Comparison of ENCODE assay signal across 26 cellular contexts in genomic region chr3:100745617-100746016, GRCh38.
"Had no signal": no experiment of that assay in that cellular context is flagged by ENCODE, and none has a peak within 500 bp of the region (broad histone marks: within the 10 kb centered on the region; RNA-seq: fewer than 3 reads in every experiment).

No MANE protein-coding gene starts in this region.

- H3K4me1 Mint-ChIP-seq: immature natural killer cell; naive thymus-derived CD8-positive, alpha-beta T cell; stimulated activated memory B cell treated with anti-CD40 and anti-IgM and Interleukin-4, amounts not matched to agents 10 μg/mL and 1 μg/mL and 100 μg/mL, for 72 hours had no signal

- H3K27me3 ChIP-seq: colonic mucosa, esophagus muscularis mucosa, right atrium auricular region, sigmoid colon, spleen, vagina had no signal

- H3K27ac Mint-ChIP-seq: immature natural killer cell; naive thymus-derived CD8-positive, alpha-beta T cell; progenitor cell of endocrine pancreas; stimulated activated memory B cell treated with anti-CD40 and anti-IgM and Interleukin-4, amounts not matched to agents 10 μg/mL and 1 μg/mL and 100 μg/mL, for 72 hours had no signal

- ATAC-seq: left colon; lower lobe of right lung; naive thymus-derived CD8-positive, alpha-beta T cell; stimulated activated memory B cell treated with anti-CD40 and anti-IgM and Interleukin-4, amounts not matched to agents 10 μg/mL and 1 μg/mL and 100 μg/mL, for 72 hours; stimulated activated naive CD8-positive, alpha-beta T cell treated with anti-CD3 and anti-CD28 coated beads, Interleukin-15, Interleukin-2, amounts not matched to agents 100 U/mL and 50 U/mL, for 24 hours had no signal

- H3K9me3 Mint-ChIP-seq: immature natural killer cell; naive thymus-derived CD8-positive, alpha-beta T cell; stimulated activated memory B cell treated with anti-CD40 and anti-IgM and Interleukin-4, amounts not matched to agents 10 μg/mL and 1 μg/mL and 100 μg/mL, for 72 hours had no signal

- DNase-seq: cerebellar nuclear complex; colonic mucosa; dermis blood vessel endothelial cell; effector memory CD4-positive, alpha-beta T cell; foreskin melanocyte; glutamatergic neuron; immature natural killer cell; islet precursor cell; kidney glomerular epithelial cell; left colon; left ventricle myocardium superior; lower lobe of right lung; naive thymus-derived CD8-positive, alpha-beta T cell; occipital lobe; sigmoid colon; spleen; stimulated activated CD4-positive, alpha-beta T cell treated with anti-CD3 and anti-CD28 coated beads, Interleukin-4, amount 100 ng/mL, for 4 hours; stimulated activated naive CD8-positive, alpha-beta T cell treated with anti-CD3 and anti-CD28 coated beads, Interleukin-15, Interleukin-2, amounts not matched to agents 100 U/mL and 50 U/mL, for 24 hours; substantia nigra; trophoblast cell had no signal

- H3K27ac ChIP-seq: colonic mucosa, lower lobe of right lung, parathyroid adenoma, sigmoid colon, spleen, vagina had no signal

- H3K4me1 ChIP-seq: colonic mucosa, lower lobe of right lung, parathyroid adenoma, spleen, vagina had no signal

- H3K4me3 ChIP-seq: colonic mucosa, esophagus muscularis mucosa, lower lobe of right lung, right atrium auricular region, sigmoid colon, spleen, vagina had no signal

- H3K9me3 ChIP-seq: colonic mucosa, esophagus muscularis mucosa, lower lobe of right lung, right atrium auricular region, sigmoid colon, spleen, vagina had no signal

- H3K4me3 Mint-ChIP-seq: immature natural killer cell; naive thymus-derived CD8-positive, alpha-beta T cell; stimulated activated memory B cell treated with anti-CD40 and anti-IgM and Interleukin-4, amounts not matched to agents 10 μg/mL and 1 μg/mL and 100 μg/mL, for 72 hours had no signal

- H3K27me3 Mint-ChIP-seq: naive thymus-derived CD8-positive, alpha-beta T cell; progenitor cell of endocrine pancreas; stimulated activated memory B cell treated with anti-CD40 and anti-IgM and Interleukin-4, amounts not matched to agents 10 μg/mL and 1 μg/mL and 100 μg/mL, for 72 hours had no signal
